9 cellular contexts compared by ENCODE assay signal in genomic region chr17:48843172-48843900, GRCh38. TPM values are rescaled to one million over a fixed set of nuclear protein-coding genes. Genes with fewer than 3 reads are reported as not detected.
A peak's percentile ranks its signal among the peaks of the same experiment; 100 is the strongest.
DNase-seq lines count a peak whose midpoint lies in the region; ATAC-seq and TF ChIP-seq lines count a peak whose summit lies in the region.
"Had no signal": no experiment of that assay in that cellular context is flagged by ENCODE, and none has a peak within 500 bp of the region (broad histone marks: within the 10 kb centered on the region; RNA-seq: fewer than 3 reads in every experiment).

No MANE protein-coding gene starts in this region.

- TF ChIP-seq CTCF in NB4 (IDR thresholded peaks at IDR 0.05; ENCODE audit: low read depth, low read length), result no peak
- no peak for TF ChIP-seq CTCF in breast epithelium (IDR thresholded peaks at IDR 0.05)

- ATAC-seq in left colon (peak; percentile 39), HG02938 (IDR thresholded peaks at IDR 0.05; ENCODE audit: unreplicated experiment) (no peak), GM21825 (IDR thresholded peaks at IDR 0.05; ENCODE audit: unreplicated experiment) (no peak)
- ATAC-seq: pancreas had no signal

- H3K4me3 ChIP-seq in NB4 (ENCODE audit: low read depth, low read length) (no peak overlapping the region), breast epithelium (no peak overlapping the region)
- H3K4me3 ChIP-seq: pancreas had no signal

- TF ChIP-seq POLR2A in NB4 (IDR thresholded peaks at IDR 0.05; ENCODE audit: extremely low read depth, insufficient read length), result no peak
- no peak for TF ChIP-seq POLR2A in breast epithelium (IDR thresholded peaks at IDR 0.05)

- peak overlapping the region; percentile 78 to 94 for H3K27ac ChIP-seq in breast epithelium
- H3K27ac ChIP-seq in temporal lobe (ENCODE audit: low read depth, low read length), result peak overlapping the region; percentile 93
- H3K27ac ChIP-seq: pancreas had no signal

- DNase-seq in NB4 (ENCODE audit: low read depth) (peak; percentile 18), breast epithelium (ENCODE audit: low spot score in 2 of 2) (no peak), left colon (no peak), iPS-NIHi7 (ENCODE audit: extremely low spot score) (no peak)
- DNase-seq: NCI-H524 treated with DMSO at 0.1 percent for 48 hours, pancreas had no signal

- H3K4me1 ChIP-seq in breast epithelium, result peaks cover 3 to 14% of the 10 kb centered on the region in 2 donors

- H3K36me3 ChIP-seq in breast epithelium, result peaks cover 9% of the 10 kb centered on the region

- intact Hi-C loops in breast epithelium (cut with DNase I; ENCODE audit: low total_unique reads) (no loop called here), left colon (cut with DNase I, micrococcal nuclease) (no loop called here)

- no peaks in the 10 kb centered on the region for H3K27me3 ChIP-seq in breast epithelium
- H3K27me3 ChIP-seq: pancreas had no signal

- H3K9me3 ChIP-seq in breast epithelium, result no peaks in the 10 kb centered on the region
- H3K9me3 ChIP-seq: pancreas had no signal

RNA-seq across cellular contexts. Expression of gene CALCOCO2, which starts 12.5 kb away (rescaled TPM):
- total RNA-seq in breast epithelium (100 to 1,000 TPM; 134 to 262 (median 146) TPM), left colon (100 to 1,000 TPM; 208 to 215 TPM), temporal lobe (16.5 TPM)

RNA-seq across cellular contexts. Expression of gene TTLL6, which starts 26.3 kb away (rescaled TPM):
- under 1 TPM in 2 of 3 donors, not detected in 1; under 0.01 to 0.32 TPM for total RNA-seq in breast epithelium
- total RNA-seq in left colon, result 10 to 100 TPM in 1 of 2 donors, 1 to 10 TPM in 1; 4.9 to 14.3 TPM
- total RNA-seq in temporal lobe, result 0.25 TPM

RNA-seq across cellular contexts. Expression of gene ATP5MC1, which starts 49.3 kb away (rescaled TPM):
- total RNA-seq in breast epithelium (10 to 100 TPM; 55.5 to 85.2 (median 81.6) TPM), left colon (100 to 1,000 TPM; 180 to 246 TPM), temporal lobe (19.2 TPM)
